ENCODE assay signal across 23 cellular contexts in the genomic region with DNA sequence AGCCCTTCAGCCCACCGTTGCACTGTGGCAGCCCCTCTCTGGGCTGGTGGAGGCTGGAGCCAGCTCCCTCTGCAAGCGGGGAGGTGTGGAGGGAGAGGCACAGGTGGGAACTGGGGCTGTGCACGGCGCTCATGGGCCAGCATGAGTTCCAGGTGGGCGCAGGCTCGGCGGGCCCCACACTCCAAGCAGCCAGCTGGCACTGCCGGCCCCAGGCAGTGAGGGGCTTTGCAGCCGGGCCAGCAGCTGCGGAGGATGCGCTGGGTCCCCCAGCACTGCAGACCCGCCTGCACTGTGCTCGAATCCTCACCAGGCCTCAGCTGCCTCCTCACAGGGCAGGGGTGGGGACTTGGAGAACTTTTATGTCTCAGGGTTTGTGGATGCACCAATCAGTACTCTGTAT.
"Had no signal": no experiment of that assay in that cellular context is flagged by ENCODE, and none has a peak within 500 bp of the region (broad histone marks: within the 10 kb centered on the region; RNA-seq: fewer than 3 reads in every experiment).

No MANE protein-coding gene starts in this region.

- H3K4me3 ChIP-seq: colonic mucosa, coronary artery, dorsolateral prefrontal cortex, esophagus muscularis mucosa, esophagus squamous epithelium, gastrocnemius medialis, gastroesophageal sphincter, heart left ventricle, heart right ventricle had no signal

- H3K27me3 ChIP-seq: colonic mucosa, dorsolateral prefrontal cortex, esophagus muscularis mucosa, esophagus squamous epithelium, foreskin keratinocyte, gastrocnemius medialis, gastroesophageal sphincter, heart left ventricle, heart right ventricle had no signal

- H3K4me1 ChIP-seq: colonic mucosa, esophagus muscularis mucosa, esophagus squamous epithelium, foreskin keratinocyte, gastrocnemius medialis, gastroesophageal sphincter, heart left ventricle, heart right ventricle had no signal

- H3K27ac ChIP-seq: colonic mucosa, coronary artery, dorsolateral prefrontal cortex, epithelial cell of prostate, esophagus muscularis mucosa, esophagus squamous epithelium, foreskin keratinocyte, gastrocnemius medialis, gastroesophageal sphincter, heart left ventricle, heart right ventricle had no signal

- DNase-seq: colonic mucosa; cortex of kidney; dermis blood vessel endothelial cell; dorsolateral prefrontal cortex; effector CD4-positive, alpha-beta T cell; effector CD8-positive, alpha-beta T cell; effector memory CD4-positive, alpha-beta T cell; effector memory CD8-positive, alpha-beta T cell; endodermal cell; erythroblast; esophagus squamous epithelium; foreskin fibroblast; foreskin keratinocyte; foreskin melanocyte; gastrocnemius medialis; glutamatergic neuron; head of caudate nucleus; heart right ventricle had no signal

- H3K9me3 ChIP-seq: colonic mucosa, esophagus muscularis mucosa, gastrocnemius medialis had no signal

- H3K36me3 ChIP-seq: colonic mucosa, esophagus muscularis mucosa, esophagus squamous epithelium, gastrocnemius medialis, gastroesophageal sphincter, heart left ventricle, heart right ventricle had no signal
